1 cellular context compared by ENCODE assay signal in genomic region chr16:1532081-1532760, GRCh38.
TF ChIP-seq lines count a peak whose summit lies in the region.

No MANE protein-coding gene starts in this region.

TF ChIP-seq in K562, 482 proteins besides CTCF, POLR2A, EP300 and RAD21:
- TF ChIP-seq ILF3 (IDR thresholded peaks at IDR 0.05; ENCODE audit: borderline replicate concordance) (no peak), PTRF (tag; IDR thresholded peaks at IDR 0.05) (no peak), ZNF384 (IDR thresholded peaks at IDR 0.05; ENCODE audit: low read depth, low read length) (no peak), CBFB (CRISPR knock-in tag; IDR thresholded peaks at IDR 0.05) (no peak), ZNF347 (CRISPR knock-in tag; IDR thresholded peaks at IDR 0.05; ENCODE audit: low read depth) (no peak), ZC3H4 (CRISPR knock-in tag; IDR thresholded peaks at IDR 0.05; ENCODE audit: borderline replicate concordance) (no peak), SOX6 (IDR thresholded peaks at IDR 0.05) (no peak), ZNF324 (CRISPR knock-in tag; IDR thresholded peaks at IDR 0.05) (no peak), PRMT5 (CRISPR knock-in tag; IDR thresholded peaks at IDR 0.05) (no peak), NCOA4 (IDR thresholded peaks at IDR 0.05; ENCODE audit: partially characterized antibody) (no peak), HCFC1 (IDR thresholded peaks at IDR 0.05; ENCODE audit: low read depth, low read length) (no peak)
- TF ChIP-seq, protein P1, sequence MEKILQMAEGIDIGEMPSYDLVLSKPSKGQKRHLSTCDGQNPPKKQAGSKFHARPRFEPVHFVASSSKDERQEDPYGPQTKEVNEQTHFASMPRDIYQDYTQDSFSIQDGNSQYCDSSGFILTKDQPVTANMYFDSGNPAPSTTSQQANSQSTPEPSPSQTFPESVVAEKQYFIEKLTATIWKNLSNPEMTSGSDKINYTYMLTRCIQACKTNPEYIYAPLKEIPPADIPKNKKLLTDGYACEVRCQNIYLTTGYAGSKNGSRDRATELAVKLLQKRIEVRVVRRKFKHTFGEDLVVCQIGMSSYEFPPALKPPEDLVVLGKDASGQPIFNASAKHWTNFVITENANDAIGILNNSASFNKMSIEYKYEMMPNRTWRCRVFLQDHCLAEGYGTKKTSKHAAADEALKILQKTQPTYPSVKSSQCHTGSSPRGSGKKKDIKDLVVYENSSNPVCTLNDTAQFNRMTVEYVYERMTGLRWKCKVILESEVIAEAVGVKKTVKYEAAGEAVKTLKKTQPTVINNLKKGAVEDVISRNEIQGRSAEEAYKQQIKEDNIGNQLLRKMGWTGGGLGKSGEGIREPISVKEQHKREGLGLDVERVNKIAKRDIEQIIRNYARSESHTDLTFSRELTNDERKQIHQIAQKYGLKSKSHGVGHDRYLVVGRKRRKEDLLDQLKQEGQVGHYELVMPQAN (IDR thresholded peaks at IDR 0.05; ENCODE audit: borderline replicate concordance): no peak
- TF ChIP-seq, protein P2, sequence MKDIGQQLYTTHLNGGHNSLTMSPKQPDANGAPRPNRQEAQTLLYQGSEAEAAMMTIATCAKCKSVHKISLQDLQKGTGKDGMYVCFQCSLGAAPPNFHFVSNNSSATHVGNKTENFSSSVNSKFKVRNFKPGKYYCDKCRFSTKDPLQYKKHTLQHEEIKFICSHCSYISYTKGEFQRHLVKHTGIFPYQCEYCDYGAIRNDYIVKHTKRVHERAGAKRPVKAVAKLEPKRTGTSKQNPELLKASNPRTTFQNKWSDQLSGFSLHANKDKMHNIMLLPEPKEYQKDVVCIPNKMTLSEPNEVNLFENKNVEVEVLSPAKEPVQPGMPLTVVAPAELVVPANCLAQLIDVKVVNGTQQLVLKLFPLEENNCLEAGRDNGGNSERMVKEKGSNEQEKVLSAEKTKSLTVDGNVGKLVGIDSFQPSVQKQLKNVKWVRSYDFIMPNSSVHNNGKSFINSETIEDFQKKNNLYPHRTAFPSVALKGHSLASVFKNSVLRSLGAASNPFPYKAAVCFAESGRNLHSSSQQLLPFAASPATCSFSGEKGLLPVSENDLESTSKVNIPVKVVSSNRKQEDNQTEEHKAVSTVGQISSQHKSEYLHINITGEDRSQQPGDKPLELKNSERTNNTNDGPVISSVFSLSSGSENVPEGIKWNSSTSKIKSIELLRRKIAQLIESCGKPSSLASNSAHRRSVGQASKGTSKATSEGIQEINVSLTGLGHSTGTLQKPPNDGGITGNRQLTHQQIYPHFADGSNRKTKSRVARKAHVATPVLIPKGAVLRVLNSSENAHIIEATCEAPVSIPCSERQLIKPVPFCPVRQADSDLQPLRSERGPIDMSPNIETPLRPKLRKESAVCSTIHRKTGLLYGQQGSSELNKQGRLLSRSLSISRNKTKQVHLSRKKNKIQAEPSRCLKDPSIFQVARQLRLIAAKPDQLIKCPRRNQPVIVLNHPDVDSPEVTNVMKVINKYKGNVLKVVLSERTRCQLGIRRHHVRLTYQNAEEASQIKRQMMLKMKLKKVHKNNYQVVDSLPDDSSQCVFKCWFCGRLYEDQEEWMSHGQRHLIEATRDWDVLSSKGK (CRISPR knock-in tag; IDR thresholded peaks at IDR 0.05): no peak
